11 cellular contexts compared by ENCODE assay signal in the genomic region with DNA sequence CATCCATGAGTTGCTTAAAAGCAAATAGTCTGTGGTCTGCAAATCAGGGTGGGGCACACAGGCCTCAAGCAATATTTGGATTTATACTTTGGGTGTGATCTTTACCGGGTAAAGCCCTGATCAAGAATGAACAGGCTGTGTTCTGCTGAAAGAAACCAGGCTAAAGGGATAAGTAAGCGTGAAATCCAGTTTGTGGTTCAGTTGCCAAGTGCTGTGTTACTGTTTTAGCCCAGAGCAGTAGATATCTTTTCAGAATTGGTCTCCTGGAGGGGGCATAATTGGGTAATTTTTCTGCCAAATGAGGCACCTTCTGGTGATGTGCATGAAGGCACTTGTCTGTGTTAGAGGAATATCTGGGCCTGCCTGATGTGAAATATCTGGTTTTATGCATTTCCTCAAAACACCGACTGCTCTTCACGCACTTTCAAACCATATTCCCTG. TPM values are rescaled to one million over a fixed set of nuclear protein-coding genes. Genes with fewer than 3 reads are reported as not detected.
A peak's percentile ranks its signal among the peaks of the same experiment; 100 is the strongest.
DNase-seq lines count a peak whose midpoint lies in the region; ATAC-seq, FAIRE-seq and TF ChIP-seq lines count a peak whose summit lies in the region.
"Had no signal": no experiment of that assay in that cellular context is flagged by ENCODE, and none has a peak within 500 bp of the region (broad histone marks: within the 10 kb centered on the region; RNA-seq: fewer than 3 reads in every experiment).

No MANE protein-coding gene starts in this region.

- CTCF ChIA-PET in OCI-LY7 (lab: Charles Lee; ENCODE audit: unreplicated experiment) = no interaction called here
- CTCF ChIA-PET in GM12878 (lab: Yijun Ruan, JAX) = interaction anchor here (0.9 to 6.0 kb wide), 3 partner anchors 15 to 34 kb away, joined by 5 to 51 read pairs (median 12); no protein-coding TSS in a partner anchor

- TF ChIP-seq EP300 in GM12878 (IDR thresholded peaks at IDR 0.05; ENCODE audit: borderline replicate concordance in 1 of 2, control insufficient read depth in 1 of 2, low read depth in 2 of 2, low read length in 2 of 2) = no peak

- SMC1A ChIA-PET in GM12878 (lab: Charles Lee; ENCODE audit: uncharacterized antibody, unreplicated experiment) = interaction anchor here (0.8 to 7.0 kb wide), 5 partner anchors 15 to 39 kb away, joined by 3 to 50 read pairs (median 3); partner anchors contain the start of gene AIM2

- H3K27ac Mint-ChIP-seq in activated T-cell treated with anti-CD3 and anti-CD28 coated beads, Interleukin-2, amount 50 U/mL, for 24 hours = peak overlapping the region; percentile 69

- no peak overlapping the region for H3K4me3 ChIP-seq in OCI-LY7 (ENCODE audit: low read depth, low read length, poor library complexity, severe bottlenecking)
- H3K4me3 ChIP-seq in GM12878 = no peak overlapping the region
- no peak overlapping the region for H3K4me3 ChIP-seq in spleen
- H3K4me3 ChIP-seq: MG63 had no signal

- FAIRE-seq in GM12878 (lab: Jason Lieb, UNC) = no peak

- in situ Hi-C loops in GM12878 (cut with MboI) = no loop called here

- BruUV-seq in OCI-LY7 (replicated peaks; lab: Mats Ljungman, UMichigan) = no TSS peak
- BruUV-seq in GM12878 (replicated peaks; lab: Mats Ljungman, UMichigan) = no TSS peak

- H2AFZ ChIP-seq in OCI-LY7 (ENCODE audit: low read length) (no peak overlapping the region), GM12878 (ENCODE audit: control insufficient read depth, low read depth, low read length) (no peak overlapping the region)

- H4K20me1 ChIP-seq in OCI-LY7 (ENCODE audit: insufficient read depth, low read length) (no peaks in the 10 kb centered on the region), GM12878 (ENCODE audit: control insufficient read depth, insufficient read depth) (no peaks in the 10 kb centered on the region)

- H3K4me1 ChIP-seq in OCI-LY7 (ENCODE audit: insufficient read depth, low read length, poor library complexity, severe bottlenecking) = peaks cover 18% of the 10 kb centered on the region
- no peaks in the 10 kb centered on the region for H3K4me1 ChIP-seq in GM12878 (ENCODE audit: control insufficient read depth, insufficient read depth, low read length)
- H3K4me1 ChIP-seq in spleen = peaks cover 0 to 86% (median 43%) of the 10 kb centered on the region in 6 donors

- no peak overlapping the region for H3K9ac ChIP-seq in GM12878 (ENCODE audit: control insufficient read depth, insufficient read depth, low read length)

- TF ChIP-seq POLR2A in GM12878 (IDR thresholded peaks at IDR 0.05; ENCODE audit: low read depth, low read length) = no peak
- no peak for TF ChIP-seq POLR2A in spleen (IDR thresholded peaks at IDR 0.05)

- H3K79me2 ChIP-seq in OCI-LY7 (ENCODE audit: insufficient read depth, low read depth, low read length) = peaks cover 7% of the 10 kb centered on the region; the same call in 1 of the 2 replicates
- no peaks in the 10 kb centered on the region for H3K79me2 ChIP-seq in GM12878 (ENCODE audit: control insufficient read depth, insufficient read depth, low read length)

- H3K36me3 Mint-ChIP-seq in activated T-cell treated with anti-CD3 and anti-CD28 coated beads, Interleukin-2, amount 50 U/mL, for 24 hours (ENCODE audit: low read depth) = peaks cover 97% of the 10 kb centered on the region

- POLR2A ChIA-PET in OCI-LY7 (lab: Charles Lee) (interaction anchor here (0.8 to 1.3 kb wide), 5 partner anchors 12 to 37 kb away, joined by 3 to 4 read pairs (median 3); no protein-coding TSS in a partner anchor), GM12878 (lab: Charles Lee) (interaction anchor here (1.0 to 1.2 kb wide), 3 partner anchors 12 to 16 kb away, joined by 3 to 4 read pairs (median 3); no protein-coding TSS in a partner anchor)

- peaks cover 52% of the 10 kb centered on the region for H3K4me1 Mint-ChIP-seq in activated T-cell treated with anti-CD3 and anti-CD28 coated beads, Interleukin-2, amount 50 U/mL, for 24 hours (ENCODE audit: low read depth)

- H3K27me3 Mint-ChIP-seq in activated T-cell treated with anti-CD3 and anti-CD28 coated beads, Interleukin-2, amount 50 U/mL, for 24 hours = no peaks in the 10 kb centered on the region

- H3K4me2 ChIP-seq in OCI-LY7 (ENCODE audit: low read length) (no peak overlapping the region), GM12878 (ENCODE audit: control insufficient read depth, insufficient read depth) (no peak overlapping the region)

- H3K27ac ChIP-seq in OCI-LY7 (ENCODE audit: low read depth, low read length, poor library complexity, severe bottlenecking) (peak overlapping the region; percentile 20), GM12878 (ENCODE audit: control insufficient read depth, insufficient read depth) (peak overlapping the region; percentile 16; the same call in 1 of the 2 replicates), spleen (peak overlapping the region in 7 of 8 donors; percentile 47 to 80 (median 64))

- H3K4me3 Mint-ChIP-seq in activated T-cell treated with anti-CD3 and anti-CD28 coated beads, Interleukin-2, amount 50 U/mL, for 24 hours = no peak overlapping the region

- H3K27me3 ChIP-seq in GM12878 (replicated peaks in 1 of 2; ENCODE audit: control insufficient read depth in 2 of 2, insufficient read depth in 2 of 2, low read length in 1 of 2) = no peaks in the 10 kb centered on the region
- H3K27me3 ChIP-seq in spleen (replicated peaks in 1 of 7) = no peaks in the 10 kb centered on the region
- H3K27me3 ChIP-seq: MG63 had no signal

- no peaks in the 10 kb centered on the region for H3K9me3 Mint-ChIP-seq in activated T-cell treated with anti-CD3 and anti-CD28 coated beads, Interleukin-2, amount 50 U/mL, for 24 hours

- peaks cover 85% of the 10 kb centered on the region for H3K36me3 ChIP-seq in OCI-LY7 (ENCODE audit: insufficient read depth, low read length)
- peaks cover 12 to 43% of the 10 kb centered on the region in 2 experiments for H3K36me3 ChIP-seq in GM12878 (ENCODE audit: control insufficient read depth in 2 of 2, insufficient read depth in 2 of 2, low read length in 1 of 2)
- H3K36me3 ChIP-seq in spleen = peaks cover 8 to 99% (median 65%) of the 10 kb centered on the region in 6 donors

- WGBS in GM12878 (ENCODE audit: insufficient coverage, insufficient replicate concordance, low lambda C conversion rate, missing lambda C conversion rate) = 33% methylated on average over 4 of the region's 4 CpGs
- WGBS in spleen, 5 donors = 32 to 41% (median 37%) methylated on average over 4 of the region's 4 CpGs

- no peaks in the 10 kb centered on the region for H3K9me2 ChIP-seq in OCI-LY7 (ENCODE audit: insufficient read depth, low read length)

- H3K9me3 ChIP-seq in OCI-LY7 (ENCODE audit: low read length) (no peaks in the 10 kb centered on the region), GM12878 (replicated peaks; ENCODE audit: control insufficient read depth, insufficient read depth, low read length) (no peaks in the 10 kb centered on the region), spleen (no peaks in the 10 kb centered on the region)
- H3K9me3 ChIP-seq: MG63 had no signal

- intact Hi-C loops in OCI-LY7 (cut with micrococcal nuclease; ENCODE audit: unreplicated experiment) (no loop called here), GM12878 (cut with micrococcal nuclease; ENCODE audit: unreplicated experiment) (loop anchor here (5.0 kb wide), 1 partner anchor 33 kb away; no protein-coding TSS in a partner anchor), spleen (cut with DNase I; ENCODE audit: low total_unique reads) (no loop called here)

- no peak for TF ChIP-seq CTCF in OCI-LY7 (conservative IDR thresholded peaks at IDR 0.05; ENCODE audit: low read length)
- TF ChIP-seq CTCF in GM12878 (IDR thresholded peaks at IDR 0.05 in 2 of 3, conservative IDR thresholded peaks at IDR 0.05 in 1 of 3; ENCODE audit: control insufficient read depth in 2 of 3, extremely low read depth in 1 of 3, insufficient read depth in 1 of 3, low read depth in 3 of 3, low read length in 3 of 3) = no peak
- peak in 3 of 11 experiments; percentile 6 to 31 (median 7) for TF ChIP-seq CTCF in spleen (IDR thresholded peaks at IDR 0.05 in 8 of 11, conservative IDR thresholded peaks at IDR 0.05 in 3 of 11)

- no peak for TF ChIP-seq RAD21 in GM12878 (IDR thresholded peaks at IDR 0.05; ENCODE audit: insufficient read depth, low read depth, low read length)

- DNase-seq in activated T-cell treated with anti-CD3 and anti-CD28 coated beads, Interleukin-2, amount 50 U/mL, for 24 hours = no peak
- DNase-seq in activated T-cell treated with anti-CD3 and anti-CD28 coated beads for 4 hours = no peak
- DNase-seq in OCI-LY7 (ENCODE audit: low spot score) = no peak
- DNase-seq in GM12878 (ENCODE audit: low read depth, low spot score) = no peak
- no peak for DNase-seq in spleen
- no peak for DNase-seq in dermis blood vessel endothelial cell
- DNase-seq in ecto neural progenitor cell (ENCODE audit: low spot score) = no peak
- DNase-seq: effector memory CD4-positive, alpha-beta T cell; MG63; NCI-H526 treated with DMSO at 0.1 percent for 48 hours had no signal

- RAD21 ChIA-PET in GM12878 (lab: Charles Lee; ENCODE audit: unreplicated experiment) = no interaction called here

- ATAC-seq in GM12878 (peak; percentile 50), HG02763 (IDR thresholded peaks at IDR 0.05; ENCODE audit: unreplicated experiment) (no peak)

RNA-seq across cellular contexts. Expression of gene AIM2, which starts 21.4 kb away (rescaled TPM):
- total RNA-seq in OCI-LY7 (2014; rRNA removed; shearing (Covaris generic)) = 16.0 and 18.2 TPM in 2 replicates
- 28.1 and 30.8 TPM in 2 replicates for total RNA-seq in OCI-LY7 (2022)
- 44.5 and 49.9 TPM in 2 replicates for total RNA-seq in GM12878 (2013; cell fraction: nucleolus; rRNA removed)
- total RNA-seq in GM12878 (2014; rRNA removed) = 9.3 and 9.7 TPM in 2 replicates
- total RNA-seq in GM12878 (2014; rRNA removed; fragmentation: Illumina TruSeq; extraction: Trizol) = 12.9 and 15.2 TPM in 2 replicates
- 7.9 and 8.9 TPM in 2 replicates for total RNA-seq in GM12878 (2021)
- polyA plus RNA-seq in GM12878 (2011; ENCODE audit: low read depth) = 15.1 TPM
- polyA plus RNA-seq in GM12878 (2011; rRNA removed) = 35.7 and 58.8 TPM in 2 replicates
- 9.4 and 10.9 TPM in 2 replicates for polyA plus RNA-seq in GM12878 (2011; cell fraction: cytosol; rRNA removed)
- polyA plus RNA-seq in GM12878 (2011; cell fraction: nucleus; rRNA removed) = 17.4 and 22.9 TPM in 2 replicates
- polyA plus RNA-seq in GM12878 (2012) = 16.7 and 16.8 TPM in 2 replicates
- polyA plus RNA-seq in GM12878 (2014; fragmentation: Illumina TruSeq; extraction: Trizol) = 13.3 and 17.3 TPM in 2 replicates
- polyA plus RNA-seq in GM12878 (2014; fragmentation: Nextera tagmentation; extraction: Ambion mirVana) = 10 to 100 TPM; 13.4 to 16.7 TPM
- polyA plus RNA-seq in GM12878 (2014; rRNA removed) = 7.2 and 10.0 TPM in 2 replicates
- 10 to 100 TPM; 10.6 to 12.8 TPM for polyA plus RNA-seq in GM12878 (2016; fragmentation: Nextera tagmentation; extraction: Ambion mirVana)
- polyA minus RNA-seq in GM12878 (2011; rRNA and poly(A)+ RNA removed) = 11.3 and 14.4 TPM in 2 replicates
- polyA minus RNA-seq in GM12878 (2011; cell fraction: cytosol; rRNA and poly(A)+ RNA removed) = 8.9 and 9.6 TPM in 2 replicates
- polyA minus RNA-seq in GM12878 (2011; cell fraction: nucleus; rRNA and poly(A)+ RNA removed) = 6.6 and 10.0 TPM in 2 replicates
- total RNA-seq in spleen = 10 to 100 TPM; 29.3 to 73.9 (median 42.6) TPM
- polyA plus RNA-seq in spleen = 10 to 100 TPM; 26.2 to 57.8 (median 33.4) TPM
- not detected in 2 replicates for total RNA-seq in dermis blood vessel endothelial cell

RNA-seq across cellular contexts. Expression of gene IFI16, which starts 45.5 kb away (rescaled TPM):
- total RNA-seq in OCI-LY7 (2014; rRNA removed; shearing (Covaris generic)) = 96.5 and 99.3 TPM in 2 replicates
- 271 and 318 TPM in 2 replicates for total RNA-seq in OCI-LY7 (2022)
- total RNA-seq in GM12878 (2013; cell fraction: nucleolus; rRNA removed) = 152 and 157 TPM in 2 replicates
- total RNA-seq in GM12878 (2014; rRNA removed) = 147 and 155 TPM in 2 replicates
- total RNA-seq in GM12878 (2014; rRNA removed; fragmentation: Illumina TruSeq; extraction: Trizol) = 120 and 123 TPM in 2 replicates
- 185 and 196 TPM in 2 replicates for total RNA-seq in GM12878 (2021)
- polyA plus RNA-seq in GM12878 (2011; ENCODE audit: low read depth) = 119 TPM
- polyA plus RNA-seq in GM12878 (2011; rRNA removed) = 375 and 581 TPM in 2 replicates
- polyA plus RNA-seq in GM12878 (2011; cell fraction: cytosol; rRNA removed) = 144 and 189 TPM in 2 replicates
- 193 and 199 TPM in 2 replicates for polyA plus RNA-seq in GM12878 (2011; cell fraction: nucleus; rRNA removed)
- polyA plus RNA-seq in GM12878 (2012) = 175 and 215 TPM in 2 replicates
- 366 and 473 TPM in 2 replicates for polyA plus RNA-seq in GM12878 (2014; fragmentation: Illumina TruSeq; extraction: Trizol)
- 100 to 1,000 TPM; 191 to 255 TPM for polyA plus RNA-seq in GM12878 (2014; fragmentation: Nextera tagmentation; extraction: Ambion mirVana)
- polyA plus RNA-seq in GM12878 (2014; rRNA removed) = 188 and 232 TPM in 2 replicates
- 100 to 1,000 TPM; 149 to 165 TPM for polyA plus RNA-seq in GM12878 (2016; fragmentation: Nextera tagmentation; extraction: Ambion mirVana)
- 163 and 190 TPM in 2 replicates for polyA minus RNA-seq in GM12878 (2011; rRNA and poly(A)+ RNA removed)
- polyA minus RNA-seq in GM12878 (2011; cell fraction: cytosol; rRNA and poly(A)+ RNA removed) = 90.2 and 92.9 TPM in 2 replicates
- 119 and 143 TPM in 2 replicates for polyA minus RNA-seq in GM12878 (2011; cell fraction: nucleus; rRNA and poly(A)+ RNA removed)
- 100 to 1,000 TPM; 155 to 201 (median 175) TPM for total RNA-seq in spleen
- 100 to 1,000 TPM; 165 to 205 (median 186) TPM for polyA plus RNA-seq in spleen
- total RNA-seq in dermis blood vessel endothelial cell = 101 and 103 TPM in 2 replicates
